10 cellular contexts compared by ENCODE assay signal in the genomic region with DNA sequence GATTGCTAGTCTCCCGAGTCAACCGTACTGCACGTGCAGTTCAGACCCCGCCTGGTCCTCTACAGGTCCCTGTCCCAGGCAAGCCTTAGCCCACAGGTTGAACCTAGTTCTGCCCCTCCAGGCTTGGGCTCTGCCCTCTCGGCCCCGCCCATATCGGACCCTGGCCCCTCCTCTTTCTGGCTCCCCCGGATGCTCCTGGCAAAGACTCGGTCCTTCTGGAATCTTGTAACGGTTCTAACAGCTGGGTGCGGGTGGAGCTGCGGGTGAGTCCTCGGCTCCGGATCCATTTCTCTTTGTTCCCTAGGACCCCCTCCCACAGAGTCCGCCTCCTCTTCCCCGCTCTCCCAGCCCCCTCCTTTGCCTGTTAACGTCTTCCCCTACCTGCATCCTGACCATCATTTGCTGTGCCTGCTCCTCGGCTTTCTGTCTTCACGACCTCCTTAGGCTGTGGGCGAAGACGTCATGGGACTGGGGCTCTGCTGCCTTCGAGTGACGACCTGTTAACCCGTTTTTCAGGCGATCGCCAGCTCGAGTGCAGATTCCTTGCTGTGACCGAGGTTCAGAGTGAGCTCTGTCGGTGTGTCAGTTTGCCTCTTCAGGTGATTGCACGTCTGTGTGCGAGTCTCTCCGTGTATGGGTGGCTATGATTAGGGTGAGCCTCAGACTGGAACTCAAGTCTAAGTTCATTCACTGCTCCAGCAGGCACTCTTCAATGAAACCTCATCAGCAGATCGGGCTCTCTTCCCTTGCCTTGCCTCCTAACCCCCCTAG. TPM values are rescaled to one million over a fixed set of nuclear protein-coding genes. Genes with fewer than 3 reads are reported as not detected.
A peak's percentile ranks its signal among the peaks of the same experiment; 100 is the strongest.
DNase-seq lines count a peak whose midpoint lies in the region; ATAC-seq and TF ChIP-seq lines count a peak whose summit lies in the region.
"Had no signal": no experiment of that assay in that cellular context is flagged by ENCODE, and none has a peak within 500 bp of the region (broad histone marks: within the 10 kb centered on the region; RNA-seq: fewer than 3 reads in every experiment).

A gene with protein sequence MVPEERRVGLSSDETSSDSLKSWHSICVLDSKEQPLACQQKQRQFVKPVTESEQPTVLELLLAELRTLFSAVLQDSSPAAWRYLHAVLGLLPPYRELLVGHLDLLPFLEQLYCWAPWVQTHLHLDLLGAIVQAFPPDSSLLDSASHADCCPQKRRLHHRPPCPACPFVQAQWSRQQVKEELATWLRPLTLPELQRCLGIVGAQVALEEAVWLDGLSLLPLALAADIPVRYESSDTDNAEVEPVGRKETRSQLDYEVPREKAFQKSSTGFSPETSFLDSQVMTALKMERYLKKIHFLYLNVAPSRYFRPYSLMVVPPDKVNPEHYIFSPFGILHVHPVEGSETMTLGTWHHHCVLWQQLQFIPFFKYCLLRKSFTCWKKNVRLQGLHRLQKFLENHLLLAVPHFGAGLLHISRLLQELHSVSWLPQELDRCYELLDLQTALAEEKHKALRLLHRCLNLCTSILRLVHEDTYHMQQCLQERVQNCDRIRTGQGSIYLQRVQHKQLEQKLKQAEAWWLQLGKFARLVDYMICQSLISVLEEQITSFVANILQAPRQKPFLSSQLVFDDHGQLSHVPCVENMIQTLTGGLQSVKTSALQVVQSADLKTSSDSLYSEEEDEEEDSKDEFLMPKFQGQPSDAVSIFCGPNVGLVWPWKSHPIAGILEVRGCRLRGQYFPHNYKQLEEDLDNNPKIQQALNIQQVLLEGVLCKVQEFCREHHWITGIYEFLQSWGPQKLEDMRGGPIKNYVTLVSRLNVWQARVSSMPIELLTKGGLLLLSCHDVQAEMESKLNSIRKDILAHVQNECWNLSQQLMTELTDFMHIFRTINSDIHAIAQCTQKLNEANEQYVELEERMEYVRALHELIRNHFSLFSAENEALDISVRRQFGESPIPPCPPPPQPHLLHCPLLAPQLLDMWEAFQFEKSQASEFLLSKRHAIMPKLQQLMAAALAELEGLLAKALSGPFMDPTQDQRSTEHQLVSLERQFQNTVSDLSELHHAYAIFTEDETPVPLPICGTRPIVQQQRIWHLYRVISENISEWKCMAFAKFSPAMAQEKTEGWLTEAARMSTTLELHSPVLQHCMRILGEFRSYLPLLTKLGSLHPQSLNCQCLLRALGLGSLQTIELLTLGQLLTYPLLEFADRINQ (N-terminal part only) (plus strand): TSS at position 212 of the 771 bp plus-strand sequence. CDS start 936 bp downstream, outside the sequence.

- H2BK12ac ChIP-seq in neuronal stem cell (ENCODE audit: low read length) = no peak within 1 kb of the TSS

- H3K4me1 Mint-ChIP-seq in CD8-positive, alpha-beta T cell (ENCODE audit: low read depth) = peaks cover 11% of the 10 kb centered on the region
- H3K4me1 Mint-ChIP-seq in T-cell = peaks cover 0 to 9% (median 8%) of the 10 kb centered on the region in 3 donors
- H3K4me1 Mint-ChIP-seq in osteocyte (ENCODE audit: unreplicated experiment) = peaks cover 6% of the 10 kb centered on the region

- H3K27ac Mint-ChIP-seq in CD8-positive, alpha-beta T cell = no peak within 1 kb of the TSS
- H3K27ac Mint-ChIP-seq in T-cell (no peak within 1 kb of the TSS), osteocyte (ENCODE audit: unreplicated experiment) (no peak within 1 kb of the TSS)

- no peak within 1 kb of the TSS for H3K4ac ChIP-seq in neuronal stem cell (ENCODE audit: low read length)

- no peak within 1 kb of the TSS for H3K27ac ChIP-seq in CD8-positive, alpha-beta T cell (ENCODE audit: low read depth, low read length)
- H3K27ac ChIP-seq in heart left ventricle (peak within 1 kb of the TSS in 4 of 12 donors; percentile 22 to 41 (median 32)), neuronal stem cell (replicated peaks; ENCODE audit: low read length) (no peak within 1 kb of the TSS)
- H3K27ac ChIP-seq: colonic mucosa, parathyroid adenoma had no signal

- no peaks in the 10 kb centered on the region for H3K27me3 Mint-ChIP-seq in CD8-positive, alpha-beta T cell (ENCODE audit: low read depth)
- no peaks in the 10 kb centered on the region for H3K27me3 Mint-ChIP-seq in T-cell
- H3K27me3 Mint-ChIP-seq in osteocyte (ENCODE audit: unreplicated experiment) = no peaks in the 10 kb centered on the region

- H2AFZ ChIP-seq in neuronal stem cell (ENCODE audit: low read length) = no peak within 1 kb of the TSS
- H2AFZ ChIP-seq: parathyroid adenoma had no signal

- TF ChIP-seq POLR2A in heart left ventricle (IDR thresholded peaks at IDR 0.05) (no peak), erythroblast (IDR thresholded peaks at IDR 0.05; ENCODE audit: low read length) (no peak)

- no peak for DNase-seq in CD8-positive, alpha-beta T cell
- DNase-seq in T-cell = no peak
- peak in 2 of 5 donors; percentile 48 to 57 for DNase-seq in heart left ventricle
- no peak for DNase-seq in neuronal stem cell (ENCODE audit: low spot score)
- no peak for DNase-seq in erythroblast (lab: John Stamatoyannopoulos, UW)
- no peak for DNase-seq in osteocyte (ENCODE audit: extremely low spot score, unreplicated experiment)
- DNase-seq in NCI-H2196 treated with DMSO at 0.1 percent for 48 hours (lab: John Stamatoyannopoulos, UW; ENCODE audit: unreplicated experiment) = no peak

- TF ChIP-seq CTCF in CD8-positive, alpha-beta T cell (IDR thresholded peaks at IDR 0.05) = no peak
- no peak for TF ChIP-seq CTCF in heart left ventricle (IDR thresholded peaks at IDR 0.05)
- TF ChIP-seq CTCF in osteocyte (IDR thresholded peaks at IDR 0.05) = no peak

- H2BK120ac ChIP-seq in neuronal stem cell (ENCODE audit: low read depth, low read length) = no peak within 1 kb of the TSS

- ATAC-seq in CD8-positive, alpha-beta T cell = no peak
- no peak for ATAC-seq in T-cell (replicated peaks in 1 of 4)
- peak; percentile 35 to 70 (median 56) for ATAC-seq in heart left ventricle
- no peak for ATAC-seq in HG03460 (IDR thresholded peaks at IDR 0.05; ENCODE audit: unreplicated experiment)

- H3K36me3 ChIP-seq in CD8-positive, alpha-beta T cell (ENCODE audit: insufficient read depth, low read length) = peaks cover 11% of the 10 kb centered on the region
- H3K36me3 ChIP-seq in heart left ventricle (peaks cover 0 to 52% (median 27%) of the 10 kb centered on the region in 9 donors), neuronal stem cell (replicated peaks in 1 of 2; ENCODE audit: control insufficient read depth in 2 of 2, insufficient read depth in 2 of 2, low read length in 2 of 2) (peaks cover 10 to 53% of the 10 kb centered on the region in 2 donors)
- H3K36me3 ChIP-seq: colonic mucosa had no signal

- H3K14ac ChIP-seq in neuronal stem cell (ENCODE audit: low read length) = no peak within 1 kb of the TSS

- no peak within 1 kb of the TSS for H3K23ac ChIP-seq in neuronal stem cell (ENCODE audit: low read depth, low read length, poor library complexity)

- peak within 1 kb of the TSS; percentile 47 for H2AK5ac ChIP-seq in neuronal stem cell (ENCODE audit: low read depth, low read length)

- no peak within 1 kb of the TSS for H3K4me2 ChIP-seq in neuronal stem cell (ENCODE audit: insufficient read depth, low read length, poor library complexity, severe bottlenecking)

- H3K36me3 Mint-ChIP-seq in CD8-positive, alpha-beta T cell = peaks cover 77% of the 10 kb centered on the region
- peaks cover 41% of the 10 kb centered on the region for H3K36me3 Mint-ChIP-seq in T-cell
- H3K36me3 Mint-ChIP-seq in osteocyte (ENCODE audit: unreplicated experiment) = peaks cover 12% of the 10 kb centered on the region

- H4K91ac ChIP-seq in neuronal stem cell (ENCODE audit: low read depth, low read length, poor library complexity) = no peak within 1 kb of the TSS

- no peaks in the 10 kb centered on the region for H3K27me3 ChIP-seq in CD8-positive, alpha-beta T cell (ENCODE audit: insufficient read depth, low read length)
- H3K27me3 ChIP-seq in heart left ventricle (no peaks in the 10 kb centered on the region), neuronal stem cell (ENCODE audit: control insufficient read depth in 3 of 3, insufficient read depth in 3 of 3, low read depth in 1 of 3, low read length in 3 of 3) (no peaks in the 10 kb centered on the region)
- H3K27me3 ChIP-seq: colonic mucosa had no signal

- no peak within 1 kb of the TSS for H3K18ac ChIP-seq in neuronal stem cell (ENCODE audit: low read length)

- H3K79me1 ChIP-seq in neuronal stem cell (ENCODE audit: low read depth, low read length) = no peaks in the 10 kb centered on the region

- no peak within 1 kb of the TSS for H3K4me3 Mint-ChIP-seq in CD8-positive, alpha-beta T cell
- H3K4me3 Mint-ChIP-seq in T-cell (no peak within 1 kb of the TSS), osteocyte (ENCODE audit: unreplicated experiment) (no peak within 1 kb of the TSS)

- POLR2A ChIA-PET in CD8-positive, alpha-beta T cell (lab: Charles Lee) = interaction anchor here (1.1 to 3.2 kb wide), 2 partner anchors 15 to 119 kb away, joined by 3 to 18 read pairs; a partner anchor contains a TSS
- POLR2A ChIA-PET in T-cell (lab: Charles Lee) = no interaction called here

- H3K9me3 Mint-ChIP-seq in CD8-positive, alpha-beta T cell = no peaks in the 10 kb centered on the region
- H3K9me3 Mint-ChIP-seq in T-cell = no peaks in the 10 kb centered on the region
- H3K9me3 Mint-ChIP-seq in osteocyte (ENCODE audit: unreplicated experiment) = no peaks in the 10 kb centered on the region

- H3K9ac ChIP-seq in neuronal stem cell (ENCODE audit: low read depth, low read length, poor library complexity) = peak within 1 kb of the TSS; percentile 13
- H3K9ac ChIP-seq: parathyroid adenoma had no signal

- H3K9me3 ChIP-seq in CD8-positive, alpha-beta T cell (ENCODE audit: low read length) = no peaks in the 10 kb centered on the region
- H3K9me3 ChIP-seq in heart left ventricle (no peaks in the 10 kb centered on the region), neuronal stem cell (replicated peaks in 1 of 2; ENCODE audit: control insufficient read depth in 2 of 2, insufficient read depth in 1 of 2, low read depth in 1 of 2, low read length in 2 of 2) (no peaks in the 10 kb centered on the region)
- H3K9me3 ChIP-seq: colonic mucosa had no signal

- intact Hi-C loops in CD8-positive, alpha-beta T cell (cut with DNase I, micrococcal nuclease) = no loop called here
- intact Hi-C loops in heart left ventricle (cut with DNase I) = loop anchor here in 1 of 10 donors (5.0 kb wide), 1 partner anchor 120 kb away; no protein-coding TSS in a partner anchor

- H3K4me1 ChIP-seq in CD8-positive, alpha-beta T cell (ENCODE audit: insufficient read depth, low read length) = no peaks in the 10 kb centered on the region
- H3K4me1 ChIP-seq in heart left ventricle (peaks cover 0 to 19% (median 0%) of the 10 kb centered on the region in 12 donors), neuronal stem cell (ENCODE audit: control insufficient read depth in 2 of 2, insufficient read depth in 1 of 2, low read depth in 1 of 2, low read length in 2 of 2) (peaks cover 0 to 2% of the 10 kb centered on the region in 2 donors)
- H3K4me1 ChIP-seq: colonic mucosa, parathyroid adenoma had no signal

- H2BK5ac ChIP-seq in neuronal stem cell (ENCODE audit: low read length) = no peak within 1 kb of the TSS

- H4K8ac ChIP-seq in neuronal stem cell (ENCODE audit: low read depth, low read length) = no peak within 1 kb of the TSS

- H3K4me3 ChIP-seq in CD8-positive, alpha-beta T cell (ENCODE audit: low read depth, low read length) = no peak within 1 kb of the TSS
- H3K4me3 ChIP-seq in heart left ventricle (peak within 1 kb of the TSS in 8 of 12 donors; percentile 4 to 43 (median 25)), neuronal stem cell (ENCODE audit: low read length in 2 of 2) (no peak within 1 kb of the TSS)
- H3K4me3 ChIP-seq: colonic mucosa had no signal

- 43 to 55% (median 53%) methylated on average over 32 to 33 of the region's 33 CpGs for WGBS in heart left ventricle, 4 donors
- no CpG with 5 or more reads among the region's 33 CpGs for WGBS in neuronal stem cell (ENCODE audit: extremely low coverage in 2 of 2, insufficient read length in 2 of 2, insufficient replicate concordance in 1 of 2), 2 donors

- no peak within 1 kb of the TSS for H2BK15ac ChIP-seq in neuronal stem cell (ENCODE audit: low read length)

- CTCF ChIA-PET in CD8-positive, alpha-beta T cell (lab: Charles Lee) = interaction anchor here (0.6 to 7.3 kb wide), 3 partner anchors 34 to 118 kb away, joined by 3 to 30 read pairs (median 5); no protein-coding TSS in a partner anchor
- CTCF ChIA-PET in T-cell (lab: Charles Lee) = interaction anchor here (0.6 to 0.7 kb wide), 2 partner anchors 23 to 119 kb away, joined by 3 to 6 read pairs; no protein-coding TSS in a partner anchor

RNA-seq across cellular contexts. Expression of the gene that starts here (rescaled TPM):
- 10 to 100 TPM; 34.6 to 41.1 TPM for total RNA-seq in CD8-positive, alpha-beta T cell
- total RNA-seq in T-cell (10 to 100 TPM; 44.1 to 52.0 (median 47.8) TPM), heart left ventricle (1 to 10 TPM; 3.9 to 9.4 (median 5.4) TPM), osteocyte (6.6 and 8.7 TPM in 2 replicates)
- 1 to 10 TPM; 2.2 to 6.0 TPM for polyA plus RNA-seq in heart left ventricle
- 4.4 TPM for polyA plus RNA-seq in neuronal stem cell (2013, experiment 1 of 2)
- polyA plus RNA-seq in neuronal stem cell (2013, experiment 2 of 2) = 5.0 TPM

Comparison
In these comparisons a context has a peak if more than half of its experiments do, and no peak if none do; other contexts are left out.
1. ATAC-seq: peak in heart left ventricle (4 of 4); none in CD8-positive, alpha-beta T cell (single experiment), T-cell (0 of 4) and HG03460 (single experiment).
2. H3K4me3 ChIP-seq: peak in heart left ventricle (8 of 12); none in CD8-positive, alpha-beta T cell (single experiment) and neuronal stem cell (0 of 2).